1 cellular context compared by ENCODE assay signal in the genomic region with DNA sequence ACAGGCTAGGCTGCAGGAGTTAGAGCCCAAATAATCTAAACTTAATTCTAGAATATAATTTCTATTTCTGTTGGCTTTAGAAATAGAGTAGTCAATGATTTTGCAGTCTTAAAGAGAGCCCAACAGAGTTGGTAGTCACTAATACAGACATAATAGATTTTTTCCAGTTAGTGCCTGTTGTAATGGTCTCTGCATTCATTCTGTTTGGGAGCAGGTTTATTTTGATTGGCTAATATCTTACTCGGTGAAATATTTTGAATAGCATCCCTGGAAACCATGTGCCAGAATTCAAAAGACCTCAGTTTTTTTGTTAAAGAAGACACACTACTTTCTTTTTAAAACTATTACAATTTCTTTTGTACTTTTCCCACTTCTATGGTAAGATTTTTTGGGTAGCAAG.
TF ChIP-seq lines count a peak whose summit lies in the region.

No MANE protein-coding gene starts in this region.

TF ChIP-seq in IMR-90, 13 proteins besides CTCF, POLR2A, EP300 and RAD21 (continued from another document):
- TF ChIP-seq RFX5 (IDR thresholded peaks at IDR 0.05; ENCODE audit: low read depth, low read length), result no peak
